In genomic region chr17:20273741-20274500, GRCh38 we compare ENCODE assay signal across 19 cellular contexts.
DNase-seq lines count a peak whose midpoint lies in the region; ATAC-seq and TF ChIP-seq lines count a peak whose summit lies in the region.
"Had no signal": no experiment of that assay in that cellular context is flagged by ENCODE, and none has a peak within 500 bp of the region (broad histone marks: within the 10 kb centered on the region; RNA-seq: fewer than 3 reads in every experiment).

No MANE protein-coding gene starts in this region.

- no peak overlapping the region for H3K9ac ChIP-seq in smooth muscle cell (ENCODE audit: low read depth)

- H3K27me3 ChIP-seq in smooth muscle cell (ENCODE audit: low read depth): no peaks in the 10 kb centered on the region
- H3K27me3 ChIP-seq: SJCRH30, uterus had no signal

- peak overlapping the region; percentile 68 for H3K4me3 Mint-ChIP-seq in T-helper 17 cell
- H3K4me3 Mint-ChIP-seq in activated naive CD8-positive, alpha-beta T cell treated with anti-CD3 and anti-CD28 coated beads, Interleukin-2, amount 50 U/mL, for 24 hours: no peak overlapping the region

- peaks cover 56% of the 10 kb centered on the region for H3K4me1 Mint-ChIP-seq in T-helper 17 cell
- H3K4me1 Mint-ChIP-seq in activated naive CD8-positive, alpha-beta T cell treated with anti-CD3 and anti-CD28 coated beads, Interleukin-2, amount 50 U/mL, for 24 hours: peaks cover 79% of the 10 kb centered on the region

- peaks cover 18% of the 10 kb centered on the region for H3F3A ChIP-seq in smooth muscle cell (ENCODE audit: low read depth)

- no peaks in the 10 kb centered on the region for H3K27me3 Mint-ChIP-seq in T-helper 17 cell
- no peaks in the 10 kb centered on the region for H3K27me3 Mint-ChIP-seq in activated naive CD8-positive, alpha-beta T cell treated with anti-CD3 and anti-CD28 coated beads, Interleukin-2, amount 50 U/mL, for 24 hours

- no peaks in the 10 kb centered on the region for H3K36me3 ChIP-seq in smooth muscle cell (ENCODE audit: low read depth)
- H3K36me3 ChIP-seq: uterus had no signal

- H3K79me2 ChIP-seq in smooth muscle cell (ENCODE audit: low read depth): peaks cover 4% of the 10 kb centered on the region

- peak overlapping the region; percentile 26 for H3K27ac ChIP-seq in smooth muscle cell (ENCODE audit: low read depth)
- H3K27ac ChIP-seq: SJCRH30, uterus had no signal

- TF ChIP-seq CTCF in smooth muscle cell (IDR thresholded peaks at IDR 0.05; ENCODE audit: borderline replicate concordance, insufficient read depth, poor library complexity, severe bottlenecking): no peak

- H2AFZ ChIP-seq in smooth muscle cell (ENCODE audit: low read depth): no peak overlapping the region

- H4K20me1 ChIP-seq in smooth muscle cell (ENCODE audit: low read depth): no peaks in the 10 kb centered on the region

- peak; percentile 56 for DNase-seq in activated CD8-positive, alpha-beta memory T cell treated with anti-CD3 and anti-CD28 coated beads for 24 hours
- no peak for DNase-seq in activated CD8-positive, alpha-beta memory T cell treated with anti-CD3 and anti-CD28 coated beads, Interleukin-2, amount 50 U/mL, for 4 hours
- DNase-seq in T-helper 17 cell: no peak
- no peak for DNase-seq in activated naive CD8-positive, alpha-beta T cell treated with anti-CD3 and anti-CD28 coated beads, Interleukin-2, amount 50 U/mL, for 24 hours
- no peak for DNase-seq in smooth muscle cell (lab: John Stamatoyannopoulos, UW; ENCODE audit: unreplicated experiment)
- DNase-seq in iPS-NIHi7 (ENCODE audit: extremely low spot score): no peak
- no peak for DNase-seq in activated gamma-delta T cell treated with Interleukin-2 at 50 U/mL for 16 hours
- DNase-seq: Caco-2, cerebellar nuclear complex, EL, left ventricle myocardium superior, MM.1S, NCI-H1930, NCI-H524, posterior cingulate gyrus, SJCRH30, small intestine, uterus had no signal

- H3K9me3 ChIP-seq in T-helper 17 cell (ENCODE audit: control insufficient read depth, low read length, poor library complexity, severe bottlenecking) (no peaks in the 10 kb centered on the region), smooth muscle cell (replicated peaks; ENCODE audit: low read depth) (no peaks in the 10 kb centered on the region)
- H3K9me3 ChIP-seq: Caco-2, SJCRH30, uterus had no signal

- ATAC-seq in T-helper 17 cell (peak; percentile 46), GM18873 (IDR thresholded peaks at IDR 0.05; ENCODE audit: low FRiP score, unreplicated experiment) (no peak)
- peak; percentile 56 for ATAC-seq in activated naive CD8-positive, alpha-beta T cell treated with anti-CD3 and anti-CD28 coated beads, Interleukin-2, amount 50 U/mL, for 24 hours
- ATAC-seq: left ventricle myocardium superior had no signal

- peak overlapping the region; percentile 68 for H3K27ac Mint-ChIP-seq in T-helper 17 cell
- peak overlapping the region; percentile 56 for H3K27ac Mint-ChIP-seq in activated naive CD8-positive, alpha-beta T cell treated with anti-CD3 and anti-CD28 coated beads, Interleukin-2, amount 50 U/mL, for 24 hours

- 62% methylated on average over 8 of the region's 8 CpGs for WGBS in smooth muscle cell (ENCODE audit: low lambda C conversion rate)

- H3K9me3 Mint-ChIP-seq in activated naive CD8-positive, alpha-beta T cell treated with anti-CD3 and anti-CD28 coated beads, Interleukin-2, amount 50 U/mL, for 24 hours: no peaks in the 10 kb centered on the region

- H3K4me1 ChIP-seq in smooth muscle cell (ENCODE audit: low read depth): peaks cover 4% of the 10 kb centered on the region
- H3K4me1 ChIP-seq: Caco-2, uterus had no signal

- no peaks in the 10 kb centered on the region for H3K36me3 Mint-ChIP-seq in T-helper 17 cell (ENCODE audit: low read depth)
- H3K36me3 Mint-ChIP-seq in activated naive CD8-positive, alpha-beta T cell treated with anti-CD3 and anti-CD28 coated beads, Interleukin-2, amount 50 U/mL, for 24 hours (ENCODE audit: low read depth): no peaks in the 10 kb centered on the region

- no peak overlapping the region for H3K4me2 ChIP-seq in smooth muscle cell

- no peak overlapping the region for H3K4me3 ChIP-seq in smooth muscle cell
- H3K4me3 ChIP-seq: SJCRH30, uterus had no signal
